8 cellular contexts compared by ENCODE assay signal in genomic region chr4:40525811-40526598, GRCh38.
DNase-seq lines count a peak whose midpoint lies in the region; ATAC-seq and TF ChIP-seq lines count a peak whose summit lies in the region.

No MANE protein-coding gene starts in this region.

- peak overlapping the region; percentile 56 to 78 for H3K27ac ChIP-seq in ascending aorta

- intact Hi-C loops in ascending aorta (cut with DNase I), result no loop called here

- no peak for ATAC-seq in GM18511 (IDR thresholded peaks at IDR 0.05; ENCODE audit: unreplicated experiment)
- ATAC-seq in HG02763 (IDR thresholded peaks at IDR 0.05; ENCODE audit: unreplicated experiment), result no peak

- H3K9me3 ChIP-seq in ascending aorta, result no peaks in the 10 kb centered on the region

- H3K4me1 ChIP-seq in ascending aorta, result peaks cover 9 to 10% of the 10 kb centered on the region in 2 donors

- H3K27me3 ChIP-seq in ascending aorta, result no peaks in the 10 kb centered on the region

- peak; percentile 83 for DNase-seq in GM04503 (ENCODE audit: low read depth)
- DNase-seq in ascending aorta (ENCODE audit: low spot score in 2 of 2), result peak in 1 of 2 donors; percentile 76
- DNase-seq in iPS DF 19.7 (ENCODE audit: low read depth, low spot score), result peak; percentile 33
- peak; percentile 81 for DNase-seq in skeletal muscle cell (ENCODE audit: low read depth)
- no peak for DNase-seq in activated T-cell treated with anti-CD3 and anti-CD28 coated beads for 4 hours
- DNase-seq in GM19238 (ENCODE audit: insufficient read length, low spot score), result no peak

- no peak for TF ChIP-seq CTCF in ascending aorta (IDR thresholded peaks at IDR 0.05)

- H3K4me3 ChIP-seq in ascending aorta (peak overlapping the region in 1 of 2 donors; percentile 27), skeletal muscle cell (ENCODE audit: low read depth, low read length) (no peak overlapping the region)

- H3K36me3 ChIP-seq in ascending aorta, result no peaks in the 10 kb centered on the region

Comparison
In these comparisons a context has a peak if more than half of its experiments do, and no peak if none do; other contexts are left out.
1. DNase-seq: peak in GM04503 (single experiment), iPS DF 19.7 (single experiment) and skeletal muscle cell (single experiment); none in activated T-cell treated with anti-CD3 and anti-CD28 coated beads for 4 hours (single experiment) and GM19238 (single experiment).